Comparison of ENCODE assay signal across 13 cellular contexts in the genomic region with DNA sequence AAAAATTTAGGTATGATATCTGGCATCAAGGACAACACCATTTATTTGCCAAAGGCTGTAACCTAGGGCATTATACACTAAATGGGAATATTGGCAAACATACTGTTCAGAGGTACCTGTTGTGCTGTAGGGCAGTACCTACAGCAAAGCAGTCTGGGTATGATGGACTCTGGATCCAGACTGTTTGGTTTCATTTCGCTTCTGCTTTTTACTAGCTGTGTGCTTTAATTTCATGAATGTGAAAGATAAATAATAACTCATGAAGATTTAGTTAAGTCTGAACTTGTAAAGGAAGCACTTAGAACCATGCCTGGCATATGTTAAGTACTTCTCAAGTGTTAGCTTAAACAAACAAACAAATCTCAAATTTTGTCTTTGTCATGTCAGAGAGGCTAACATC. TPM values are rescaled to one million over a fixed set of nuclear protein-coding genes. Genes with fewer than 3 reads are reported as not detected.
DNase-seq lines count a peak whose midpoint lies in the region; ATAC-seq, FAIRE-seq and TF ChIP-seq lines count a peak whose summit lies in the region.
"Had no signal": no experiment of that assay in that cellular context is flagged by ENCODE, and none has a peak within 500 bp of the region (broad histone marks: within the 10 kb centered on the region; RNA-seq: fewer than 3 reads in every experiment).

No MANE protein-coding gene starts in this region.

- H3K27me3 Mint-ChIP-seq in osteocyte (ENCODE audit: unreplicated experiment) = no peaks in the 10 kb centered on the region
- H3K27me3 Mint-ChIP-seq: activated naive CD4-positive, alpha-beta T cell treated with anti-CD3 and anti-CD28 coated beads, Interleukin-2, amount 50 U/mL, for 24 hours had no signal

- no peaks in the 10 kb centered on the region for H3K27me3 ChIP-seq in BLaER1 treated with 17β-estradiol and CSF1 and Interleukin-3, amounts not matched to agents 10 nM and 100 nM
- no peaks in the 10 kb centered on the region for H3K27me3 ChIP-seq in bronchial epithelial cell (ENCODE audit: control insufficient read depth, insufficient read depth, low read length)

- peak overlapping the region; percentile 95 for H3K27ac Mint-ChIP-seq in osteocyte (ENCODE audit: unreplicated experiment)
- H3K27ac Mint-ChIP-seq in activated naive CD4-positive, alpha-beta T cell treated with anti-CD3 and anti-CD28 coated beads, Interleukin-2, amount 50 U/mL, for 72 hours = peak overlapping the region in 1 of 2 donors; percentile 58
- H3K27ac Mint-ChIP-seq: activated naive CD4-positive, alpha-beta T cell treated with anti-CD3 and anti-CD28 coated beads, Interleukin-2, amount 50 U/mL, for 24 hours had no signal

- no peak for FAIRE-seq in bronchial epithelial cell (lab: Jason Lieb, UNC)
- no peak for FAIRE-seq in frontal cortex (lab: Jason Lieb, UNC)

- H3K4me3 ChIP-seq in BLaER1 treated with 17β-estradiol and CSF1 and Interleukin-3, amounts not matched to agents 10 nM and 100 nM = no peak overlapping the region
- no peak overlapping the region for H3K4me3 ChIP-seq in bronchial epithelial cell (ENCODE audit: low read depth, low read length)

- peaks cover 0 to 12% (median 9%) of the 10 kb centered on the region in 11 experiments; a peak in 16 of 22 replicates for H3K9me3 ChIP-seq in BLaER1 treated with 17β-estradiol and CSF1 and Interleukin-3, amounts not matched to agents 10 nM and 100 nM (replicated peaks in 1 of 11)

- H3K36me3 Mint-ChIP-seq in osteocyte (ENCODE audit: unreplicated experiment) = peaks cover 5% of the 10 kb centered on the region
- H3K36me3 Mint-ChIP-seq in activated naive CD4-positive, alpha-beta T cell treated with anti-CD3 and anti-CD28 coated beads, Interleukin-2, amount 50 U/mL, for 72 hours = peaks cover 7 to 17% of the 10 kb centered on the region in 2 donors

- H4K20me1 ChIP-seq in BLaER1 treated with 17β-estradiol and CSF1 and Interleukin-3, amounts not matched to agents 10 nM and 100 nM = no peaks in the 10 kb centered on the region

- H3K4me3 Mint-ChIP-seq in osteocyte (ENCODE audit: unreplicated experiment) = peak overlapping the region; percentile 33
- H3K4me3 Mint-ChIP-seq: activated naive CD4-positive, alpha-beta T cell treated with anti-CD3 and anti-CD28 coated beads, Interleukin-2, amount 50 U/mL, for 24 hours had no signal

- peak; percentile 58 for DNase-seq in bronchial epithelial cell (ENCODE audit: low read depth)
- DNase-seq in osteocyte (ENCODE audit: extremely low spot score, unreplicated experiment) = no peak
- DNase-seq in frontal cortex (ENCODE audit: low spot score in 2 of 2) = no peak
- DNase-seq in occipital lobe (lab: John Stamatoyannopoulos, UW) = no peak
- DNase-seq in activated naive CD4-positive, alpha-beta T cell treated with anti-CD3 and anti-CD28 coated beads, Interleukin-2, amount 50 U/mL, for 72 hours (ENCODE audit: low spot score in 2 of 2) = no peak
- DNase-seq: COR-L47; effector memory CD4-positive, alpha-beta T cell; NCI-H1694; nucleus accumbens had no signal

- no peak for TF ChIP-seq CTCF in bronchial epithelial cell (IDR thresholded peaks at IDR 0.05; ENCODE audit: insufficient read depth, low read length, severe bottlenecking)
- TF ChIP-seq CTCF in osteocyte (IDR thresholded peaks at IDR 0.05) = no peak

- H3K36me3 ChIP-seq in BLaER1 treated with 17β-estradiol and CSF1 and Interleukin-3, amounts not matched to agents 10 nM and 100 nM = peaks cover 0 to 7% (median 0%) of the 10 kb centered on the region in 11 experiments; a peak in 2 of 22 replicates
- no peaks in the 10 kb centered on the region for H3K36me3 ChIP-seq in bronchial epithelial cell (ENCODE audit: control insufficient read depth, insufficient read depth, low read length)

- H3K9me3 Mint-ChIP-seq in osteocyte (ENCODE audit: unreplicated experiment) = no peaks in the 10 kb centered on the region
- H3K9me3 Mint-ChIP-seq in activated naive CD4-positive, alpha-beta T cell treated with anti-CD3 and anti-CD28 coated beads, Interleukin-2, amount 50 U/mL, for 72 hours = no peaks in the 10 kb centered on the region
- H3K9me3 Mint-ChIP-seq: activated naive CD4-positive, alpha-beta T cell treated with anti-CD3 and anti-CD28 coated beads, Interleukin-2, amount 50 U/mL, for 24 hours had no signal

- no peak overlapping the region for H3K9ac ChIP-seq in BLaER1 treated with 17β-estradiol and CSF1 and Interleukin-3, amounts not matched to agents 10 nM and 100 nM

- peaks cover 56 to 73% (median 61%) of the 10 kb centered on the region in 10 experiments for H3K4me1 ChIP-seq in BLaER1 treated with 17β-estradiol and CSF1 and Interleukin-3, amounts not matched to agents 10 nM and 100 nM

- peak overlapping the region in 6 of 11 experiments; percentile 4 to 61 (median 30); a peak in 7 of 22 replicates for H3K4me2 ChIP-seq in BLaER1 treated with 17β-estradiol and CSF1 and Interleukin-3, amounts not matched to agents 10 nM and 100 nM

- ATAC-seq in HG03280 (IDR thresholded peaks at IDR 0.05; ENCODE audit: unreplicated experiment) = peak; percentile 27
- no peak for ATAC-seq in GM18517 (IDR thresholded peaks at IDR 0.05; ENCODE audit: unreplicated experiment)
- ATAC-seq in activated naive CD4-positive, alpha-beta T cell treated with anti-CD3 and anti-CD28 coated beads, Interleukin-2, amount 50 U/mL, for 72 hours = no peak

- H3K27ac ChIP-seq in BLaER1 treated with 17β-estradiol and CSF1 and Interleukin-3, amounts not matched to agents 10 nM and 100 nM = no peak overlapping the region

- H3K4me1 Mint-ChIP-seq in osteocyte (ENCODE audit: unreplicated experiment) = peaks cover 89% of the 10 kb centered on the region

RNA-seq across cellular contexts. Expression of a gene that starts 17.7 kb away (rescaled TPM):
- total RNA-seq in bronchial epithelial cell = 530 and 1,114 TPM in 2 replicates
- total RNA-seq in osteocyte = 754 and 795 TPM in 2 replicates
- total RNA-seq in frontal cortex = 252 TPM
- total RNA-seq in occipital lobe = 259 TPM
- 100 to 1,000 TPM; 249 to 315 TPM for total RNA-seq in activated naive CD4-positive, alpha-beta T cell treated with anti-CD3 and anti-CD28 coated beads, Interleukin-2, amount 50 U/mL, for 72 hours
